In genomic region chr9:33623658-33624586, GRCh38 we compare ENCODE assay signal across 8 cellular contexts.
DNase-seq lines count a peak whose midpoint lies in the region; ATAC-seq and TF ChIP-seq lines count a peak whose summit lies in the region.

No MANE protein-coding gene starts in this region.

- H3K36me3 ChIP-seq in thoracic aorta = no peaks in the 10 kb centered on the region

- H3K27me3 ChIP-seq in thoracic aorta (replicated peaks; ENCODE audit: insufficient read depth) = no peaks in the 10 kb centered on the region

- ATAC-seq in thoracic aorta (ENCODE audit: insufficient number of reproducible peaks, low FRiP score, low read depth) = peak; percentile 81

- H3K4me1 ChIP-seq in thoracic aorta (ENCODE audit: control insufficient read depth in 1 of 2, low read depth in 2 of 2) = no peaks in the 10 kb centered on the region

- H3K4me3 ChIP-seq in fibroblast of villous mesenchyme (ENCODE audit: low read depth, low read length) (no peak overlapping the region), thoracic aorta (no peak overlapping the region)

- intact Hi-C loops in activated T-helper 1 cell treated with anti-CD3 and anti-CD28 coated beads, Interleukin-12 subunit alpha, Interleukin-12 subunit beta, Interleukin-2, Interleukin-4 antibody, amounts not matched to agents 30 ng/mL and 10 ng/mL and 1 ng/mL, durations not matched to agents 14 hours and 24 hours and 36 hours (cut with micrococcal nuclease) = loop anchor here (1.0 to 2.0 kb wide), 2 partner anchors 98 to 155 kb away; no protein-coding TSS in a partner anchor

- H3K36me3 Mint-ChIP-seq in activated T-helper 1 cell treated with anti-CD3 and anti-CD28 coated beads, Interleukin-12 subunit alpha, Interleukin-12 subunit beta, Interleukin-2, Interleukin-4 antibody, amounts not matched to agents 30 ng/mL and 10 ng/mL and 1 ng/mL, durations not matched to agents 14 hours and 24 hours and 36 hours (ENCODE audit: low read depth) = no peaks in the 10 kb centered on the region

- DNase-seq in C1 segment of cervical spinal cord (lab: John Stamatoyannopoulos, UW) (peak in 11 of 14 donors; percentile 6 to 59 (median 40)), GM19238 (ENCODE audit: insufficient read length, low spot score) (peak; percentile 68), KG1 (lab: John Stamatoyannopoulos, UW) (peak; percentile 73), RPMI7951 (ENCODE audit: low read depth) (peak; percentile 56), fibroblast of villous mesenchyme (ENCODE audit: low read depth) (peak; percentile 63), nucleus accumbens (lab: John Stamatoyannopoulos, UW) (peak in 47 of 56 donors; percentile 7 to 80 (median 43)), thoracic aorta (ENCODE audit: low spot score) (peak; percentile 11)
- DNase-seq in activated T-helper 1 cell treated with anti-CD3 and anti-CD28 coated beads, Interleukin-12 subunit alpha, Interleukin-12 subunit beta, Interleukin-2, Interleukin-4 antibody, amounts not matched to agents 30 ng/mL and 10 ng/mL and 1 ng/mL, durations not matched to agents 14 hours and 24 hours and 36 hours (ENCODE audit: low spot score) = peak; percentile 61

- H3K27me3 Mint-ChIP-seq in activated T-helper 1 cell treated with anti-CD3 and anti-CD28 coated beads, Interleukin-12 subunit alpha, Interleukin-12 subunit beta, Interleukin-2, Interleukin-4 antibody, amounts not matched to agents 30 ng/mL and 10 ng/mL and 1 ng/mL, durations not matched to agents 14 hours and 24 hours and 36 hours (ENCODE audit: insufficient read depth) = peaks cover 27% of the 10 kb centered on the region

- no peaks in the 10 kb centered on the region for H3K9me3 Mint-ChIP-seq in activated T-helper 1 cell treated with anti-CD3 and anti-CD28 coated beads, Interleukin-12 subunit alpha, Interleukin-12 subunit beta, Interleukin-2, Interleukin-4 antibody, amounts not matched to agents 30 ng/mL and 10 ng/mL and 1 ng/mL, durations not matched to agents 14 hours and 24 hours and 36 hours

- H3K4me3 Mint-ChIP-seq in activated T-helper 1 cell treated with anti-CD3 and anti-CD28 coated beads, Interleukin-12 subunit alpha, Interleukin-12 subunit beta, Interleukin-2, Interleukin-4 antibody, amounts not matched to agents 30 ng/mL and 10 ng/mL and 1 ng/mL, durations not matched to agents 14 hours and 24 hours and 36 hours = no peak overlapping the region

- no peaks in the 10 kb centered on the region for H3K9me3 ChIP-seq in thoracic aorta

- no peak overlapping the region for H3K27ac Mint-ChIP-seq in activated T-helper 1 cell treated with anti-CD3 and anti-CD28 coated beads, Interleukin-12 subunit alpha, Interleukin-12 subunit beta, Interleukin-2, Interleukin-4 antibody, amounts not matched to agents 30 ng/mL and 10 ng/mL and 1 ng/mL, durations not matched to agents 14 hours and 24 hours and 36 hours

- no peak overlapping the region for H3K27ac ChIP-seq in thoracic aorta

- TF ChIP-seq CTCF in fibroblast of villous mesenchyme (IDR thresholded peaks at IDR 0.05; ENCODE audit: insufficient read depth, low read depth, low read length) (peak; percentile 80), thoracic aorta (IDR thresholded peaks at IDR 0.05) (peak; percentile 84)

- H3K4me1 Mint-ChIP-seq in activated T-helper 1 cell treated with anti-CD3 and anti-CD28 coated beads, Interleukin-12 subunit alpha, Interleukin-12 subunit beta, Interleukin-2, Interleukin-4 antibody, amounts not matched to agents 30 ng/mL and 10 ng/mL and 1 ng/mL, durations not matched to agents 14 hours and 24 hours and 36 hours (ENCODE audit: low read depth) = peaks cover 7% of the 10 kb centered on the region

Comparison
In these comparisons a context has a peak if more than half of its experiments do, and no peak if none do; other contexts are left out.
1. DNase-seq: peak in every context shown above with its lines; median percentile 73 in KG1; 68 in GM19238; 63 in fibroblast of villous mesenchyme; 61 in activated T-helper 1 cell treated with anti-CD3 and anti-CD28 coated beads, Interleukin-12 subunit alpha, Interleukin-12 subunit beta, Interleukin-2, Interleukin-4 antibody, amounts not matched to agents 30 ng/mL and 10 ng/mL and 1 ng/mL, durations not matched to agents 14 hours and 24 hours and 36 hours; 56 in RPMI7951; 43 in nucleus accumbens; 40 in C1 segment of cervical spinal cord; 11 in thoracic aorta.